ENCODE assay signal across 15 cellular contexts in genomic region chr2:62657752-62658151, GRCh38. TPM values are rescaled to one million over a fixed set of nuclear protein-coding genes. Genes with fewer than 3 reads are reported as not detected.
DNase-seq lines count a peak whose midpoint lies in the region; ATAC-seq and TF ChIP-seq lines count a peak whose summit lies in the region.
"Had no signal": no experiment of that assay in that cellular context is flagged by ENCODE, and none has a peak within 500 bp of the region (broad histone marks: within the 10 kb centered on the region; RNA-seq: fewer than 3 reads in every experiment).

No MANE protein-coding gene starts in this region.

- H2AK5ac ChIP-seq in mesenchymal stem cell (ENCODE audit: low read length, severe bottlenecking), result peak overlapping the region; percentile 40

- H3K27ac Mint-ChIP-seq in stimulated activated naive CD8-positive, alpha-beta T cell treated with anti-CD3 and anti-CD28 coated beads, Interleukin-15, amount 100 ng/mL, for 72 hours, result no peak overlapping the region
- H3K27ac Mint-ChIP-seq: activated naive CD8-positive, alpha-beta T cell had no signal

- H2BK12ac ChIP-seq in mesenchymal stem cell (ENCODE audit: low read length in 2 of 2), result no peak overlapping the region

- H3K27me3 Mint-ChIP-seq in stimulated activated naive CD8-positive, alpha-beta T cell treated with anti-CD3 and anti-CD28 coated beads, Interleukin-15, amount 100 ng/mL, for 72 hours, result no peaks in the 10 kb centered on the region

- no peaks in the 10 kb centered on the region for H3K27me3 ChIP-seq in mesenchymal stem cell (ENCODE audit: control insufficient read depth in 1 of 2, insufficient read depth in 1 of 2, low read length in 2 of 2)
- H3K27me3 ChIP-seq: BLaER1 treated with 17β-estradiol and CSF1 and Interleukin-3, amounts not matched to agents 10 nM and 100 nM; tibial nerve had no signal

- no peak overlapping the region for H2BK5ac ChIP-seq in mesenchymal stem cell (ENCODE audit: low read depth, low read length, poor library complexity, severe bottlenecking)

- TF ChIP-seq CTCF in omental fat pad (IDR thresholded peaks at IDR 0.05), result no peak

- H3K14ac ChIP-seq in mesenchymal stem cell (ENCODE audit: low read length in 2 of 2), result no peak overlapping the region

- H3K4ac ChIP-seq in mesenchymal stem cell (ENCODE audit: low read depth in 1 of 2, low read length in 2 of 2), result no peak overlapping the region

- no peaks in the 10 kb centered on the region for H3K9me3 ChIP-seq in mesenchymal stem cell (ENCODE audit: control insufficient read depth, low read length)
- H3K9me3 ChIP-seq: BLaER1 treated with 17β-estradiol and CSF1 and Interleukin-3, amounts not matched to agents 10 nM and 100 nM; tibial nerve had no signal

- no peak overlapping the region for H3K4me3 ChIP-seq in mesenchymal stem cell (ENCODE audit: insufficient read depth in 1 of 2, low read depth in 1 of 2, low read length in 2 of 2)
- H3K4me3 ChIP-seq: BLaER1 treated with 17β-estradiol and CSF1 and Interleukin-3, amounts not matched to agents 10 nM and 100 nM; K562; tibial nerve had no signal

- no peak overlapping the region for H3K23ac ChIP-seq in mesenchymal stem cell (ENCODE audit: low read length in 2 of 2)

- H2AFZ ChIP-seq in mesenchymal stem cell (ENCODE audit: low read depth, low read length), result no peak overlapping the region

- H2BK120ac ChIP-seq in mesenchymal stem cell (ENCODE audit: low read depth, low read length), result no peak overlapping the region

- H3K79me1 ChIP-seq in mesenchymal stem cell (replicated peaks; ENCODE audit: low read length, poor library complexity, severe bottlenecking), result no peaks in the 10 kb centered on the region

- no peak overlapping the region for H3K4me2 ChIP-seq in mesenchymal stem cell (ENCODE audit: low read length, poor library complexity, severe bottlenecking)
- H3K4me2 ChIP-seq: BLaER1 treated with 17β-estradiol and CSF1 and Interleukin-3, amounts not matched to agents 10 nM and 100 nM had no signal

- H4K91ac ChIP-seq in mesenchymal stem cell (ENCODE audit: low read length), result no peak overlapping the region

- no peak overlapping the region for H3K9ac ChIP-seq in mesenchymal stem cell (ENCODE audit: low read length)
- H3K9ac ChIP-seq: BLaER1 treated with 17β-estradiol and CSF1 and Interleukin-3, amounts not matched to agents 10 nM and 100 nM had no signal

- H3K4me1 ChIP-seq in mesenchymal stem cell (ENCODE audit: control insufficient read depth, insufficient read depth, low read depth, low read length), result peaks cover 6% of the 10 kb centered on the region
- H3K4me1 ChIP-seq: BLaER1 treated with 17β-estradiol and CSF1 and Interleukin-3, amounts not matched to agents 10 nM and 100 nM had no signal

- no peak overlapping the region for H3K4me3 Mint-ChIP-seq in stimulated activated naive CD8-positive, alpha-beta T cell treated with anti-CD3 and anti-CD28 coated beads, Interleukin-15, amount 100 ng/mL, for 72 hours
- H3K4me3 Mint-ChIP-seq: activated naive CD8-positive, alpha-beta T cell; nephron had no signal

- H4K8ac ChIP-seq in mesenchymal stem cell (ENCODE audit: low read length), result no peak overlapping the region

- H3K18ac ChIP-seq in mesenchymal stem cell (ENCODE audit: low read depth in 1 of 2, low read length in 2 of 2), result no peak overlapping the region

- no peaks in the 10 kb centered on the region for H3K4me1 Mint-ChIP-seq in stimulated activated naive CD8-positive, alpha-beta T cell treated with anti-CD3 and anti-CD28 coated beads, Interleukin-15, amount 100 ng/mL, for 72 hours

- H3K9me3 Mint-ChIP-seq in stimulated activated naive CD8-positive, alpha-beta T cell treated with anti-CD3 and anti-CD28 coated beads, Interleukin-15, amount 100 ng/mL, for 72 hours, result no peaks in the 10 kb centered on the region
- H3K9me3 Mint-ChIP-seq: nephron had no signal

- H3K36me3 ChIP-seq in mesenchymal stem cell (ENCODE audit: control insufficient read depth in 1 of 2, insufficient read depth in 2 of 2, low read depth in 1 of 2, low read length in 2 of 2), result no peaks in the 10 kb centered on the region
- H3K36me3 ChIP-seq: BLaER1 treated with 17β-estradiol and CSF1 and Interleukin-3, amounts not matched to agents 10 nM and 100 nM; tibial nerve had no signal

- H3K27ac ChIP-seq in mesenchymal stem cell (ENCODE audit: low read length, poor library complexity, severe bottlenecking), result no peak overlapping the region
- H3K27ac ChIP-seq: BLaER1 treated with 17β-estradiol and CSF1 and Interleukin-3, amounts not matched to agents 10 nM and 100 nM; tibial nerve had no signal

- H2BK15ac ChIP-seq in mesenchymal stem cell (ENCODE audit: low read depth, poor library complexity, severe bottlenecking), result no peak overlapping the region

- DNase-seq in mesenchymal stem cell (no peak), omental fat pad (ENCODE audit: low spot score) (no peak), H4 (ENCODE audit: low spot score) (no peak), OCI-M2 (lab: John Stamatoyannopoulos, UW; ENCODE audit: unreplicated experiment) (no peak)
- no peak for DNase-seq in stimulated activated naive CD8-positive, alpha-beta T cell treated with anti-CD3 and anti-CD28 coated beads, Interleukin-15, amount 100 ng/mL, for 72 hours
- DNase-seq: DMS53, left ventricle myocardium superior had no signal

- ATAC-seq in GM18868 (IDR thresholded peaks at IDR 0.05; ENCODE audit: unreplicated experiment) (peak; percentile 57), GM21717 (IDR thresholded peaks at IDR 0.05; ENCODE audit: unreplicated experiment) (peak; percentile 38), HG03354 (IDR thresholded peaks at IDR 0.05; ENCODE audit: poor library complexity, severe bottlenecking, unreplicated experiment) (peak; percentile 50), omental fat pad (ENCODE audit: low FRiP score) (no peak)
- no peak for ATAC-seq in stimulated activated naive CD8-positive, alpha-beta T cell treated with anti-CD3 and anti-CD28 coated beads, Interleukin-15, amount 100 ng/mL, for 72 hours
- ATAC-seq: K562, left ventricle myocardium superior had no signal

RNA-seq across cellular contexts. Expression of gene EHBP1, which starts 47.8 kb away (rescaled TPM):
- 26.8 TPM for polyA plus RNA-seq in mesenchymal stem cell (2013, experiment 1 of 2)
- 26.1 TPM for polyA plus RNA-seq in mesenchymal stem cell (2013, experiment 2 of 2)
- total RNA-seq in omental fat pad, result 10 to 100 TPM; 60.9 to 91.3 (median 78.6) TPM
- 10.9 and 13.9 TPM in 2 replicates for total RNA-seq in H4 (2014; rRNA removed; shearing (Covaris generic))

Comparison
In these comparisons a context has a peak if more than half of its experiments do, and no peak if none do; other contexts are left out.
1. ATAC-seq: peak in GM18868 (single experiment), GM21717 (single experiment) and HG03354 (single experiment); none in omental fat pad (single experiment) and stimulated activated naive CD8-positive, alpha-beta T cell treated with anti-CD3 and anti-CD28 coated beads, Interleukin-15, amount 100 ng/mL, for 72 hours (single experiment).